In genomic region chr2:230671117-230671516, GRCh38 we compare ENCODE assay signal across 15 cellular contexts. TPM values are rescaled to one million over a fixed set of nuclear protein-coding genes. Genes with fewer than 3 reads are reported as not detected.
DNase-seq lines count a peak whose midpoint lies in the region; ATAC-seq, FAIRE-seq and TF ChIP-seq lines count a peak whose summit lies in the region.
"Had no signal": no experiment of that assay in that cellular context is flagged by ENCODE, and none has a peak within 500 bp of the region (broad histone marks: within the 10 kb centered on the region; RNA-seq: fewer than 3 reads in every experiment).

No MANE protein-coding gene starts in this region.

- H3K27ac Mint-ChIP-seq in activated naive CD8-positive, alpha-beta T cell treated with anti-CD3 and anti-CD28 coated beads, Interleukin-2, amount 50 U/mL, for 24 hours: no peak overlapping the region
- H3K27ac Mint-ChIP-seq in Caco-2 (ENCODE audit: unreplicated experiment): no peak overlapping the region

- no peak overlapping the region for H3K23ac ChIP-seq in mesenchymal stem cell (ENCODE audit: low read length in 2 of 2)

- H2BK12ac ChIP-seq in mesenchymal stem cell (ENCODE audit: low read length in 2 of 2): no peak overlapping the region

- H3K4me1 ChIP-seq in mesenchymal stem cell (ENCODE audit: control insufficient read depth, insufficient read depth, low read depth, low read length) (peaks cover 22% of the 10 kb centered on the region), Caco-2 (peaks cover 7% of the 10 kb centered on the region), pancreas (no peaks in the 10 kb centered on the region)

- no peak overlapping the region for H4K8ac ChIP-seq in mesenchymal stem cell (ENCODE audit: low read length)

- H3K4me1 Mint-ChIP-seq in activated naive CD8-positive, alpha-beta T cell treated with anti-CD3 and anti-CD28 coated beads, Interleukin-2, amount 50 U/mL, for 24 hours: peaks cover 57% of the 10 kb centered on the region
- peaks cover 10% of the 10 kb centered on the region for H3K4me1 Mint-ChIP-seq in Caco-2 (ENCODE audit: low read depth, unreplicated experiment)

- H3K4me3 ChIP-seq in mesenchymal stem cell (ENCODE audit: insufficient read depth in 1 of 2, low read depth in 1 of 2, low read length in 2 of 2) (no peak overlapping the region), Caco-2 (ENCODE audit: low read depth, low read length) (no peak overlapping the region), pancreas (no peak overlapping the region)

- ATAC-seq in HG02981 (IDR thresholded peaks at IDR 0.05; ENCODE audit: unreplicated experiment): peak; percentile 28
- peak; percentile 2 for ATAC-seq in activated naive CD8-positive, alpha-beta T cell treated with anti-CD3 and anti-CD28 coated beads, Interleukin-2, amount 50 U/mL, for 24 hours
- no peak for ATAC-seq in pancreas
- ATAC-seq: left ventricle myocardium superior had no signal

- no peaks in the 10 kb centered on the region for H3K27me3 Mint-ChIP-seq in activated naive CD8-positive, alpha-beta T cell treated with anti-CD3 and anti-CD28 coated beads, Interleukin-2, amount 50 U/mL, for 24 hours
- no peaks in the 10 kb centered on the region for H3K27me3 Mint-ChIP-seq in Caco-2 (ENCODE audit: insufficient read depth, unreplicated experiment)

- POLR2A ChIA-PET in Caco-2 (lab: Charles Lee): no interaction called here

- H3K14ac ChIP-seq in mesenchymal stem cell (ENCODE audit: low read length in 2 of 2): no peak overlapping the region

- no peak overlapping the region for H2BK15ac ChIP-seq in mesenchymal stem cell (ENCODE audit: low read depth, poor library complexity, severe bottlenecking)

- H3K4ac ChIP-seq in mesenchymal stem cell (ENCODE audit: low read depth in 1 of 2, low read length in 2 of 2): no peak overlapping the region

- no TSS peak for BruUV-seq in Caco-2 (replicated peaks; lab: Mats Ljungman, UMichigan)

- H3K9ac ChIP-seq in mesenchymal stem cell (ENCODE audit: low read length): no peak overlapping the region

- no peaks in the 10 kb centered on the region for H3K36me3 Mint-ChIP-seq in activated naive CD8-positive, alpha-beta T cell treated with anti-CD3 and anti-CD28 coated beads, Interleukin-2, amount 50 U/mL, for 24 hours (ENCODE audit: low read depth)
- no peaks in the 10 kb centered on the region for H3K36me3 Mint-ChIP-seq in Caco-2 (ENCODE audit: insufficient read depth, unreplicated experiment)

- 6% methylated on average over 4 of the region's 4 CpGs for WGBS in mesenchymal stem cell
- 58 to 60% methylated on average over 4 of the region's 4 CpGs for WGBS in pancreas, 2 donors

- TF ChIP-seq CTCF in D721Med (IDR thresholded peaks at IDR 0.05; ENCODE audit: insufficient read depth, missing control alignments): no peak
- no peak for TF ChIP-seq CTCF in Caco-2 (IDR thresholded peaks at IDR 0.05; ENCODE audit: insufficient read depth in 1 of 2, low read depth in 1 of 2, low read length in 1 of 2, severe bottlenecking in 1 of 2, unreplicated experiment in 1 of 2)
- no peak for TF ChIP-seq CTCF in pancreas (IDR thresholded peaks at IDR 0.05)

- H3K9me3 ChIP-seq in mesenchymal stem cell (ENCODE audit: control insufficient read depth, low read length) (no peaks in the 10 kb centered on the region), Caco-2 (no peaks in the 10 kb centered on the region), pancreas (no peaks in the 10 kb centered on the region)

- CTCF ChIA-PET in Caco-2 (lab: Charles Lee): no interaction called here

- peak overlapping the region; percentile 64 for H3K27ac ChIP-seq in mesenchymal stem cell (ENCODE audit: low read length, poor library complexity, severe bottlenecking)
- H3K27ac ChIP-seq in pancreas: no peak overlapping the region

- H2AFZ ChIP-seq in mesenchymal stem cell (ENCODE audit: low read depth, low read length): no peak overlapping the region

- no peaks in the 10 kb centered on the region for H3K9me3 Mint-ChIP-seq in activated naive CD8-positive, alpha-beta T cell treated with anti-CD3 and anti-CD28 coated beads, Interleukin-2, amount 50 U/mL, for 24 hours
- H3K9me3 Mint-ChIP-seq in Caco-2 (ENCODE audit: unreplicated experiment): no peaks in the 10 kb centered on the region

- no peak overlapping the region for H3K18ac ChIP-seq in mesenchymal stem cell (ENCODE audit: low read depth in 1 of 2, low read length in 2 of 2)

- H3K36me3 ChIP-seq in mesenchymal stem cell (ENCODE audit: control insufficient read depth in 1 of 2, insufficient read depth in 2 of 2, low read depth in 1 of 2, low read length in 2 of 2) (no peaks in the 10 kb centered on the region), Caco-2 (ENCODE audit: control insufficient read depth, insufficient read depth, low read length) (no peaks in the 10 kb centered on the region), pancreas (no peaks in the 10 kb centered on the region)

- H3K27me3 ChIP-seq in mesenchymal stem cell (ENCODE audit: control insufficient read depth in 1 of 2, insufficient read depth in 1 of 2, low read length in 2 of 2) (no peaks in the 10 kb centered on the region), Caco-2 (replicated peaks; ENCODE audit: control insufficient read depth, insufficient read depth, low read length) (no peaks in the 10 kb centered on the region), pancreas (no peaks in the 10 kb centered on the region)

- H4K91ac ChIP-seq in mesenchymal stem cell (ENCODE audit: low read length): no peak overlapping the region

- H2BK5ac ChIP-seq in mesenchymal stem cell (ENCODE audit: low read depth, low read length, poor library complexity, severe bottlenecking): no peak overlapping the region

- no peak overlapping the region for H2BK120ac ChIP-seq in mesenchymal stem cell (ENCODE audit: low read depth, low read length)

- FAIRE-seq in D721Med (lab: Jason Lieb, UNC) (no peak), pancreas (lab: Jason Lieb, UNC) (no peak)
- FAIRE-seq: bronchial epithelial cell, H54 had no signal

- DNase-seq in D721Med (ENCODE audit: insufficient read length, low spot score) (peak; percentile 53), mesenchymal stem cell (peak; percentile 61), amniotic stem cell (lab: John Stamatoyannopoulos, UW) (no peak), Caco-2 (no peak), 8988T (no peak), pancreas (no peak)
- no peak for DNase-seq in activated naive CD8-positive, alpha-beta T cell treated with anti-CD3 and anti-CD28 coated beads, Interleukin-2, amount 50 U/mL, for 24 hours
- DNase-seq: left ventricle myocardium superior; NCI-H1048; NCI-H69; stimulated activated CD4-positive, alpha-beta T cell treated with anti-CD3 and anti-CD28 coated beads, Interleukin-4, amount 100 ng/mL, for 4 hours; SW 1271 had no signal

- intact Hi-C loops in Caco-2 (cut with micrococcal nuclease; ENCODE audit: unreplicated experiment): no loop called here
- intact Hi-C loops in pancreas (cut with DNase I): no loop called here

- H2AK5ac ChIP-seq in mesenchymal stem cell (ENCODE audit: low read length, severe bottlenecking): no peak overlapping the region

- H3K4me3 Mint-ChIP-seq in activated naive CD8-positive, alpha-beta T cell treated with anti-CD3 and anti-CD28 coated beads, Interleukin-2, amount 50 U/mL, for 24 hours: no peak overlapping the region
- H3K4me3 Mint-ChIP-seq in Caco-2 (ENCODE audit: unreplicated experiment): no peak overlapping the region

- H3K79me1 ChIP-seq in mesenchymal stem cell (replicated peaks; ENCODE audit: low read length, poor library complexity, severe bottlenecking): no peaks in the 10 kb centered on the region

- no peak overlapping the region for H3K4me2 ChIP-seq in mesenchymal stem cell (ENCODE audit: low read length, poor library complexity, severe bottlenecking)

RNA-seq across cellular contexts. Expression of gene CAB39, which starts 41.5 kb away (rescaled TPM):
- polyA plus RNA-seq in mesenchymal stem cell (2013, experiment 1 of 2): 33.1 TPM
- polyA plus RNA-seq in mesenchymal stem cell (2013, experiment 2 of 2): 34.4 TPM
- total RNA-seq in Caco-2 (2022) (33.2 and 40.4 TPM in 2 replicates), pancreas (10 to 100 TPM; 15.9 to 41.6 (median 22.0) TPM)
- polyA plus RNA-seq in pancreas: 10 to 100 TPM in 1 of 2 donors, 1 to 10 TPM in 1; 9.9 to 15.3 TPM

Comparison
In these comparisons a context has a peak if more than half of its experiments do, and no peak if none do; other contexts are left out.
1. DNase-seq: peak in D721Med (single experiment) and mesenchymal stem cell (single experiment); none in activated naive CD8-positive, alpha-beta T cell treated with anti-CD3 and anti-CD28 coated beads, Interleukin-2, amount 50 U/mL, for 24 hours (single experiment), amniotic stem cell (single experiment), Caco-2 (0 of 2), 8988T (single experiment) and pancreas (0 of 6).
2. ATAC-seq: peak in HG02981 (single experiment) and activated naive CD8-positive, alpha-beta T cell treated with anti-CD3 and anti-CD28 coated beads, Interleukin-2, amount 50 U/mL, for 24 hours (single experiment); none in pancreas (0 of 4).